Comparison of ENCODE assay signal across 8 cellular contexts in genomic region chrX:134542485-134542884, GRCh38.
DNase-seq lines count a peak whose midpoint lies in the region; ATAC-seq and TF ChIP-seq lines count a peak whose summit lies in the region.

No MANE protein-coding gene starts in this region.

- DNase-seq in RWPE2 (ENCODE audit: low spot score) (no peak), lung microvascular endothelial cell (ENCODE audit: low read depth in 2 of 2) (peak; percentile 22 to 42), GM19240 (ENCODE audit: insufficient read length, low spot score) (no peak), ascending aorta (ENCODE audit: low spot score in 2 of 2) (no peak), DMS114 treated with DMSO at 0.1 percent for 48 hours (lab: John Stamatoyannopoulos, UW; ENCODE audit: unreplicated experiment) (no peak)

- H3K9me3 ChIP-seq in RWPE2 (ENCODE audit: severe bottlenecking): no peaks in the 10 kb centered on the region
- H3K9me3 ChIP-seq in ascending aorta: no peaks in the 10 kb centered on the region

- no peak overlapping the region for H3K4me3 ChIP-seq in RWPE2 (ENCODE audit: severe bottlenecking)
- H3K4me3 ChIP-seq in ascending aorta: no peak overlapping the region

- ATAC-seq in GM18502 (IDR thresholded peaks at IDR 0.05; ENCODE audit: poor library complexity, unreplicated experiment) (peak; percentile 69), HG03460 (IDR thresholded peaks at IDR 0.05; ENCODE audit: unreplicated experiment) (peak; percentile 84), RWPE2 (ENCODE audit: low read depth) (peak; percentile 74), GM19467 (IDR thresholded peaks at IDR 0.05; ENCODE audit: unreplicated experiment) (no peak)

- H3K27me3 ChIP-seq in RWPE2 (ENCODE audit: insufficient read depth, poor library complexity, severe bottlenecking) (no peaks in the 10 kb centered on the region), ascending aorta (no peaks in the 10 kb centered on the region)

- peaks cover 22% of the 10 kb centered on the region for H3K4me1 ChIP-seq in RWPE2 (ENCODE audit: insufficient read depth, poor library complexity, severe bottlenecking)
- no peaks in the 10 kb centered on the region for H3K4me1 ChIP-seq in ascending aorta

- H3K36me3 ChIP-seq in RWPE2 (ENCODE audit: low read depth) (peaks cover 30% of the 10 kb centered on the region), ascending aorta (no peaks in the 10 kb centered on the region)

- TF ChIP-seq CTCF in RWPE2 (IDR thresholded peaks at IDR 0.05; ENCODE audit: poor library complexity, severe bottlenecking) (no peak), ascending aorta (IDR thresholded peaks at IDR 0.05) (no peak)

- H3K27ac ChIP-seq in RWPE2 (ENCODE audit: poor library complexity, severe bottlenecking): peak overlapping the region; percentile 88
- H3K27ac ChIP-seq in ascending aorta: no peak overlapping the region

- intact Hi-C loops in ascending aorta (cut with DNase I): no loop called here

Comparison
In these comparisons a context has a peak if more than half of its experiments do, and no peak if none do; other contexts are left out.
1. DNase-seq: peak in lung microvascular endothelial cell (2 of 2); none in RWPE2 (single experiment), GM19240 (single experiment), ascending aorta (0 of 2) and DMS114 treated with DMSO at 0.1 percent for 48 hours (single experiment).